14 cellular contexts compared by ENCODE assay signal in genomic region chr9:114329624-114330022, GRCh38. TPM values are rescaled to one million over a fixed set of nuclear protein-coding genes. Genes with fewer than 3 reads are reported as not detected.
DNase-seq lines count a peak whose midpoint lies in the region; ATAC-seq and TF ChIP-seq lines count a peak whose summit lies in the region.
"Not testable (repeated sequence)": the region's sequence is repeated elsewhere in the genome, so short reads cannot be mapped to it uniquely, and the experiment has no call there.
"Had no signal": no experiment of that assay in that cellular context is flagged by ENCODE, and none has a peak within 500 bp of the region (broad histone marks: within the 10 kb centered on the region; RNA-seq: fewer than 3 reads in every experiment).

Gene ORM2, plus strand, starts transcription at chr9:114329869. Its CDS starts 36 bp downstream, at chr9:114329905.

- not testable (repeated sequence) for H3K9me3 ChIP-seq in CD4-positive, alpha-beta T cell (ENCODE audit: control insufficient read depth, low read length); IMR-90 (ENCODE audit: control insufficient read depth, insufficient read depth, low read length); liver (ENCODE audit: control insufficient read depth in 4 of 4, low read length in 3 of 4); naive thymus-derived CD4-positive, alpha-beta T cell (ENCODE audit: control insufficient read depth in 2 of 3, low read length in 3 of 3)

- H3K4ac ChIP-seq in IMR-90 (ENCODE audit: low read depth, low read length) = not testable (repeated sequence)

- not testable (repeated sequence) for H3K56ac ChIP-seq in IMR-90 (ENCODE audit: extremely low read depth, insufficient read depth, low read length)

- not testable (repeated sequence) for TF ChIP-seq POLR2A in IMR-90 (IDR thresholded peaks at IDR 0.05; ENCODE audit: low read depth, low read length)

- not testable (repeated sequence) for H3K4me3 Mint-ChIP-seq in CD4-positive, alpha-beta T cell; activated CD8-positive, alpha-beta T cell treated with anti-CD3 and anti-CD28 coated beads, Interleukin-2, amount 10 ng/mL, durations not matched to agents 7 days and 5 days; activated naive CD8-positive, alpha-beta T cell; stimulated activated naive B cell treated with anti-CD40 and anti-IgM and Interleukin-4, amounts not matched to agents 10 μg/mL and 1 μg/mL and 100 μg/mL, for 72 hours
- H3K4me3 Mint-ChIP-seq in naive thymus-derived CD4-positive, alpha-beta T cell = peak within 1 kb of the TSS in 1 of 10 donors; percentile 63

- H3K27me3 Mint-ChIP-seq in CD4-positive, alpha-beta T cell; activated CD8-positive, alpha-beta T cell treated with anti-CD3 and anti-CD28 coated beads, Interleukin-2, amount 10 ng/mL, durations not matched to agents 7 days and 5 days (ENCODE audit: low read depth); activated naive CD8-positive, alpha-beta T cell; naive thymus-derived CD4-positive, alpha-beta T cell; stimulated activated naive B cell treated with anti-CD40 and anti-IgM and Interleukin-4, amounts not matched to agents 10 μg/mL and 1 μg/mL and 100 μg/mL, for 72 hours: not testable (repeated sequence)

- H3K4me3 ChIP-seq in IMR-90 (ENCODE audit: insufficient read depth, low read depth, low read length); naive thymus-derived CD4-positive, alpha-beta T cell (ENCODE audit: low read length): not testable (repeated sequence)
- H3K4me3 ChIP-seq in liver (ENCODE audit: low read depth in 1 of 3, low read length in 3 of 3) = peak within 1 kb of the TSS; percentile 61 to 75 (median 71)

- dilution Hi-C loops in IMR-90 (cut with HindIII; ENCODE audit: low sequenced_read_pairs, unreplicated experiment) = not testable (repeated sequence)

- TF ChIP-seq RAD21 in IMR-90 (IDR thresholded peaks at IDR 0.05; ENCODE audit: low read length); liver (IDR thresholded peaks at IDR 0.05): not testable (repeated sequence)

- ATAC-seq in CD4-positive, alpha-beta T cell (ENCODE audit: poor library complexity); naive thymus-derived CD4-positive, alpha-beta T cell; stimulated activated naive B cell treated with anti-CD40 and anti-IgM and Interleukin-4, amounts not matched to agents 10 μg/mL and 1 μg/mL and 100 μg/mL, for 72 hours (replicated peaks): not testable (repeated sequence)
- peak; percentile 30 for ATAC-seq in IMR-90 (ENCODE audit: low read depth)
- peak; percentile 9 for ATAC-seq in activated CD8-positive, alpha-beta T cell treated with anti-CD3 and anti-CD28 coated beads, Interleukin-2, amount 10 ng/mL, durations not matched to agents 7 days and 5 days
- ATAC-seq in esophagus mucosa = peak; percentile 6

- not testable (repeated sequence) for H4K20me1 ChIP-seq in IMR-90 (ENCODE audit: insufficient read depth, low read length)

- H3K27ac Mint-ChIP-seq in CD4-positive, alpha-beta T cell = peak within 1 kb of the TSS; percentile 68
- peak within 1 kb of the TSS; percentile 42 for H3K27ac Mint-ChIP-seq in activated CD8-positive, alpha-beta T cell treated with anti-CD3 and anti-CD28 coated beads, Interleukin-2, amount 10 ng/mL, durations not matched to agents 7 days and 5 days
- peak within 1 kb of the TSS; percentile 76 for H3K27ac Mint-ChIP-seq in activated naive CD8-positive, alpha-beta T cell
- H3K27ac Mint-ChIP-seq in naive thymus-derived CD4-positive, alpha-beta T cell = peak within 1 kb of the TSS; percentile 38 to 88 (median 79)
- H3K27ac Mint-ChIP-seq in stimulated activated naive B cell treated with anti-CD40 and anti-IgM and Interleukin-4, amounts not matched to agents 10 μg/mL and 1 μg/mL and 100 μg/mL, for 72 hours = peak within 1 kb of the TSS; percentile 56

- H3K27me3 ChIP-seq in CD4-positive, alpha-beta T cell (ENCODE audit: control insufficient read depth, insufficient read depth, low read length); IMR-90 (ENCODE audit: control insufficient read depth, insufficient read depth, low read length); liver (ENCODE audit: control insufficient read depth in 4 of 4, insufficient read depth in 4 of 4, low read length in 3 of 4); naive thymus-derived CD4-positive, alpha-beta T cell (ENCODE audit: control insufficient read depth in 2 of 2, insufficient read depth in 2 of 2, low read length in 2 of 2): not testable (repeated sequence)

- not testable (repeated sequence) for H3K9ac ChIP-seq in IMR-90 (ENCODE audit: low read depth, low read length)
- peak within 1 kb of the TSS; percentile 67 to 68 for H3K9ac ChIP-seq in liver (ENCODE audit: low read depth in 1 of 2, low read length in 2 of 2)

- not testable (repeated sequence) for H2BK120ac ChIP-seq in IMR-90 (ENCODE audit: low read depth, low read length)

- intact Hi-C loops in CD4-positive, alpha-beta T cell (cut with DNase I, micrococcal nuclease) = not testable (repeated sequence)
- intact Hi-C loops in IMR-90 (cut with micrococcal nuclease) = loop anchor here (10.0 kb wide), 1 partner anchor 175 kb away; the partner anchor contains the start of gene WHRN
- intact Hi-C loops in naive thymus-derived CD4-positive, alpha-beta T cell (cut with micrococcal nuclease) = loop anchor here in 1 of 2 donors (10.0 kb wide), 1 partner anchor 325 kb away; the partner anchor contains the start of gene TEX53

- H2AK5ac ChIP-seq in IMR-90 (ENCODE audit: low read depth, low read length) = not testable (repeated sequence)

- H3K36me3 Mint-ChIP-seq in CD4-positive, alpha-beta T cell (ENCODE audit: low read depth); activated CD8-positive, alpha-beta T cell treated with anti-CD3 and anti-CD28 coated beads, Interleukin-2, amount 10 ng/mL, durations not matched to agents 7 days and 5 days (ENCODE audit: low read depth); activated naive CD8-positive, alpha-beta T cell; naive thymus-derived CD4-positive, alpha-beta T cell; stimulated activated naive B cell treated with anti-CD40 and anti-IgM and Interleukin-4, amounts not matched to agents 10 μg/mL and 1 μg/mL and 100 μg/mL, for 72 hours: not testable (repeated sequence)

- not testable (repeated sequence) for TF ChIP-seq CTCF in CD4-positive, alpha-beta T cell (IDR thresholded peaks at IDR 0.05); IMR-90 (conservative IDR thresholded peaks at IDR 0.05; ENCODE audit: low read depth, low read length); liver (IDR thresholded peaks at IDR 0.05; ENCODE audit: low read depth, low read length, missing input control)

- H3K4me1 Mint-ChIP-seq in CD4-positive, alpha-beta T cell (ENCODE audit: low read depth) = peaks cover 19% of the 10 kb centered on the region
- H3K4me1 Mint-ChIP-seq in activated CD8-positive, alpha-beta T cell treated with anti-CD3 and anti-CD28 coated beads, Interleukin-2, amount 10 ng/mL, durations not matched to agents 7 days and 5 days (ENCODE audit: low read depth); activated naive CD8-positive, alpha-beta T cell (ENCODE audit: low read depth): not testable (repeated sequence)
- peaks cover 0 to 22% (median 9%) of the 10 kb centered on the region in 7 donors for H3K4me1 Mint-ChIP-seq in naive thymus-derived CD4-positive, alpha-beta T cell
- peaks cover 11 to 20% of the 10 kb centered on the region in 2 donors for H3K4me1 Mint-ChIP-seq in stimulated activated naive B cell treated with anti-CD40 and anti-IgM and Interleukin-4, amounts not matched to agents 10 μg/mL and 1 μg/mL and 100 μg/mL, for 72 hours

- not testable (repeated sequence) for DNase-seq in CD4-positive, alpha-beta T cell; IMR-90; activated CD8-positive, alpha-beta T cell treated with anti-CD3 and anti-CD28 coated beads, Interleukin-2, amount 10 ng/mL, durations not matched to agents 7 days and 5 days; naive thymus-derived CD4-positive, alpha-beta T cell; stimulated activated naive B cell treated with anti-CD40 and anti-IgM and Interleukin-4, amounts not matched to agents 10 μg/mL and 1 μg/mL and 100 μg/mL, for 72 hours

- H3K4me1 ChIP-seq in IMR-90 (ENCODE audit: control insufficient read depth, insufficient read depth, low read length); naive thymus-derived CD4-positive, alpha-beta T cell (ENCODE audit: control insufficient read depth in 2 of 2, insufficient read depth in 2 of 2, low read length in 2 of 2): not testable (repeated sequence)
- H3K4me1 ChIP-seq in liver (ENCODE audit: control insufficient read depth in 4 of 4, insufficient read depth in 4 of 4, low read length in 3 of 4) = peaks cover 9 to 46% (median 32%) of the 10 kb centered on the region in 4 donors

- H2AFZ ChIP-seq in IMR-90 (replicated peaks; ENCODE audit: low read length, poor library complexity) = not testable (repeated sequence)

- H4K8ac ChIP-seq in IMR-90 (ENCODE audit: low read depth in 2 of 2, low read length in 2 of 2) = not testable (repeated sequence)

- not testable (repeated sequence) for H2BK5ac ChIP-seq in IMR-90 (ENCODE audit: low read depth, low read length, poor library complexity, severe bottlenecking)

- not testable (repeated sequence) for H3K4me2 ChIP-seq in IMR-90 (ENCODE audit: low read depth, low read length)

- not testable (repeated sequence) for H3K27ac ChIP-seq in CD4-positive, alpha-beta T cell (ENCODE audit: low read depth, low read length); IMR-90 (ENCODE audit: insufficient read depth, low read length)
- peak within 1 kb of the TSS; percentile 82 to 97 for H3K27ac ChIP-seq in liver (ENCODE audit: low read depth in 1 of 2, low read length in 2 of 2)
- H3K27ac ChIP-seq in naive thymus-derived CD4-positive, alpha-beta T cell (ENCODE audit: low read depth, low read length) = peak within 1 kb of the TSS; percentile 45

- H3K36me3 ChIP-seq in IMR-90 (ENCODE audit: control insufficient read depth, insufficient read depth, low read length); liver (ENCODE audit: control insufficient read depth in 4 of 4, insufficient read depth in 3 of 4, low read depth in 1 of 4, low read length in 3 of 4); naive thymus-derived CD4-positive, alpha-beta T cell (ENCODE audit: control insufficient read depth in 2 of 3, insufficient read depth in 3 of 3, low read length in 3 of 3): not testable (repeated sequence)

- not testable (repeated sequence) for H2BK20ac ChIP-seq in IMR-90 (ENCODE audit: low read depth, low read length)

- H3K79me1 ChIP-seq in IMR-90 (ENCODE audit: low read depth in 1 of 2, low read length in 2 of 2) = not testable (repeated sequence)

- H3K18ac ChIP-seq in IMR-90 (ENCODE audit: low read depth, low read length) = not testable (repeated sequence)

- not testable (repeated sequence) for H2BK15ac ChIP-seq in IMR-90 (ENCODE audit: low read depth, low read length)

- H4K91ac ChIP-seq in IMR-90 (ENCODE audit: insufficient read depth, low read depth, low read length) = not testable (repeated sequence)

- not testable (repeated sequence) for H3K9me3 Mint-ChIP-seq in CD4-positive, alpha-beta T cell; activated CD8-positive, alpha-beta T cell treated with anti-CD3 and anti-CD28 coated beads, Interleukin-2, amount 10 ng/mL, durations not matched to agents 7 days and 5 days (ENCODE audit: insufficient read depth); activated naive CD8-positive, alpha-beta T cell (ENCODE audit: low read depth); naive thymus-derived CD4-positive, alpha-beta T cell; stimulated activated naive B cell treated with anti-CD40 and anti-IgM and Interleukin-4, amounts not matched to agents 10 μg/mL and 1 μg/mL and 100 μg/mL, for 72 hours

- H3K9me1 ChIP-seq in IMR-90 (ENCODE audit: insufficient read depth, low read length) = not testable (repeated sequence)

- no CpG with 5 or more reads among the region's 10 CpGs for WGBS in IMR-90 (ENCODE audit: extremely low coverage in 2 of 2, insufficient read length in 1 of 2), 2 experiments
- WGBS in liver = 33% methylated on average over 1 of the region's 10 CpGs

- in situ Hi-C loops in IMR-90 (cut with MboI; ENCODE audit: low sequenced_read_pairs) = not testable (repeated sequence)

- H2AK9ac ChIP-seq in IMR-90 (replicated peaks; ENCODE audit: low read depth, low read length, poor library complexity) = not testable (repeated sequence)

- POLR2A ChIA-PET in CD4-positive, alpha-beta T cell (lab: Charles Lee); IMR-90 (lab: Charles Lee; ENCODE audit: unreplicated experiment); activated CD8-positive, alpha-beta T cell treated with anti-CD3 and anti-CD28 coated beads, Interleukin-2, amount 10 ng/mL, durations not matched to agents 7 days and 5 days (lab: Charles Lee); naive thymus-derived CD4-positive, alpha-beta T cell (lab: Charles Lee): not testable (repeated sequence)

- CTCF ChIA-PET in CD4-positive, alpha-beta T cell (lab: Charles Lee); IMR-90 (lab: Yijun Ruan, JAX); activated CD8-positive, alpha-beta T cell treated with anti-CD3 and anti-CD28 coated beads, Interleukin-2, amount 10 ng/mL, durations not matched to agents 7 days and 5 days (lab: Charles Lee); naive thymus-derived CD4-positive, alpha-beta T cell (lab: Charles Lee): not testable (repeated sequence)

- not testable (repeated sequence) for BruUV-seq in IMR-90 (replicated peaks; lab: Mats Ljungman, UMichigan)

- H4K5ac ChIP-seq in IMR-90 (ENCODE audit: low read depth, low read length) = not testable (repeated sequence)

- not testable (repeated sequence) for H3K14ac ChIP-seq in IMR-90 (replicated peaks; ENCODE audit: low read depth, low read length)

- H3K23ac ChIP-seq in IMR-90 (ENCODE audit: low read depth, low read length) = not testable (repeated sequence)

RNA-seq across cellular contexts. Expression of gene ORM2, which starts in this region (rescaled TPM):
- total RNA-seq in CD4-positive, alpha-beta T cell = not detected
- total RNA-seq in IMR-90 (2012; rRNA removed) (not detected in 2 replicates), esophagus mucosa (0.36 TPM), liver (1,000 to 10,000 TPM in 1 of 2 donors, 100 to 1,000 TPM in 1; 276 to 4,866 TPM)
- polyA plus RNA-seq in IMR-90 (2012; rRNA removed) (not detected in 2 replicates), liver (1,000 to 10,000 TPM; 5,754 to 7,373 TPM)
- not detected in 2 replicates for polyA plus RNA-seq in IMR-90 (2012; cell fraction: cytosol; rRNA removed)
- polyA plus RNA-seq in IMR-90 (2012; cell fraction: nucleus; rRNA removed; ENCODE audit: low replicate concordance) = not detected in 2 replicates
- not detected for total RNA-seq in activated CD8-positive, alpha-beta T cell treated with anti-CD3 and anti-CD28 coated beads, Interleukin-2, amount 10 ng/mL, durations not matched to agents 7 days and 5 days
- total RNA-seq in naive thymus-derived CD4-positive, alpha-beta T cell = not detected
- not detected for polyA plus RNA-seq in naive thymus-derived CD4-positive, alpha-beta T cell
- total RNA-seq: A172, H1, PC-3, Right ventricle myocardium inferior, RPMI7951, SJCRH30 had no signal

Comparison
In these comparisons a context has a peak if more than half of its experiments do, and no peak if none do; other contexts are left out.
1. RNA of gene ORM2 (total RNA-seq): 276 to 4,866 TPM in liver; 0.36 TPM in esophagus mucosa (single experiment), not detected in CD4-positive, alpha-beta T cell, not detected in IMR-90, not detected in activated CD8-positive, alpha-beta T cell treated with anti-CD3 and anti-CD28 coated beads, Interleukin-2, amount 10 ng/mL, durations not matched to agents 7 days and 5 days and not detected in naive thymus-derived CD4-positive, alpha-beta T cell; every median in the first group is over 100 times any median in the second.
2. RNA of gene ORM2 (polyA plus RNA-seq): 5,754 to 7,373 TPM in liver; not detected in IMR-90 and not detected in naive thymus-derived CD4-positive, alpha-beta T cell; every median in the first group is over 1,000 times any median in the second.
3. Peak in ATAC-seq in IMR-90; RNA of the gene not detected or under 1 TPM.
4. Peak in ATAC-seq in activated CD8-positive, alpha-beta T cell treated with anti-CD3 and anti-CD28 coated beads, Interleukin-2, amount 10 ng/mL, durations not matched to agents 7 days and 5 days; RNA of the gene not detected or under 1 TPM.
5. Peak in ATAC-seq in esophagus mucosa; RNA of the gene not detected or under 1 TPM.
6. Peak in every context shown above with its lines, with median percentiles within 50 percentile points of each other: H3K27ac Mint-ChIP-seq.